Comparison of ENCODE assay signal across 12 cellular contexts in the genomic region with DNA sequence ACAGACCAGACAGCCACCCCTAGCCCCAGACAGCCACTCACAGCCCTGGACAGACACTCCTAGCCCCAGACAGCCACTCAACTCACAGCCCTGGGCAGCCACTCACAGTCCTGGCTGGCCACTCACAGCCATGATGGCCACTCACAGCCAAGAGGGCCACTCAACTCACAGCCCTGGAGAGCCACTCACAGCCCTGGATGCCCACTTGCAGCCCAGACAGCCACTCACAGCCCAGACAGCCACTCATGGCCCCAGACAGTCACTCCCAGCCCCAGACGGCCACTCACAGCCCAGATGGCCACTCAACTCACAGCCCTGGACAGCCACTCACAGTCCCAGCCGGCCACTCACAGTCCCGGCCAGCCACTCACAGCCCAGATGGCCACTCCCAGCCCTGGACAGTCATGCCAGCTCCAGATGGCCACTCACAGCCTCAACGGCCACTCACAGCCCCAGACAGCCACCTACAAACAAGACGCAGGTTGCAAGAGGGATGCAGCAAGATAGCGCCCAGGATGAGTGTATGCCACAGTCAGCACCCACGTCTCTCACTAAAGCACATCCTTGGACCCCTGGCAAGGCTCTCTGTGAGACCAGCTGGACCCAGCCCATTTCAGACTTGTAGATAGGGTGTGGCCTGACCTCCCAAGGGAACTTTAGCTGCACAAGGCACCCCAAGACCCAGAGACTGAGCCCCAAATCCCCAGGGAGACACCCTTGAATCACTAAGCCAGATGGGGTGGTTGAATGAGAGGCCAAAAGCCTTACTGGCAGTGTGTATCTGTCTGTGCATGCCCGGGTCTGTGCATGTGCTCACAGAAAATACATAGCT. TPM values are rescaled to one million over a fixed set of nuclear protein-coding genes. Genes with fewer than 3 reads are reported as not detected.
A peak's percentile ranks its signal among the peaks of the same experiment; 100 is the strongest.
DNase-seq lines count a peak whose midpoint lies in the region; ATAC-seq, FAIRE-seq and TF ChIP-seq lines count a peak whose summit lies in the region.
"Had no signal": no experiment of that assay in that cellular context is flagged by ENCODE, and none has a peak within 500 bp of the region (broad histone marks: within the 10 kb centered on the region; RNA-seq: fewer than 3 reads in every experiment).

No MANE protein-coding gene starts in this region.

- H3K36me3 ChIP-seq in osteoblast (ENCODE audit: insufficient read depth, low read length), result no peaks in the 10 kb centered on the region

- no peak overlapping the region for H3K4me3 ChIP-seq in osteoblast (ENCODE audit: insufficient read depth, low read length)
- H3K4me3 ChIP-seq: mucosa of descending colon had no signal

- no peak overlapping the region for H3K27ac Mint-ChIP-seq in stimulated activated memory B cell treated with anti-CD40 and anti-IgM and Interleukin-4, amounts not matched to agents 10 μg/mL and 1 μg/mL and 100 μg/mL, for 72 hours
- H3K27ac Mint-ChIP-seq: stimulated activated naive CD8-positive, alpha-beta T cell treated with anti-CD3 and anti-CD28 coated beads, Interleukin-15, Interleukin-2, amounts not matched to agents 100 ng/mL and 50 ng/mL, for 24 hours had no signal

- H3K27ac ChIP-seq in cingulate gyrus (ENCODE audit: low read depth, low read length), result peak overlapping the region; percentile 7
- H3K27ac ChIP-seq in osteoblast (ENCODE audit: low read depth, low read length), result no peak overlapping the region

- no peaks in the 10 kb centered on the region for H3K4me1 ChIP-seq in osteoblast (ENCODE audit: insufficient read depth, low read length)

- H3K4me1 Mint-ChIP-seq in stimulated activated memory B cell treated with anti-CD40 and anti-IgM and Interleukin-4, amounts not matched to agents 10 μg/mL and 1 μg/mL and 100 μg/mL, for 72 hours, result no peaks in the 10 kb centered on the region

- H3K9me3 Mint-ChIP-seq in stimulated activated memory B cell treated with anti-CD40 and anti-IgM and Interleukin-4, amounts not matched to agents 10 μg/mL and 1 μg/mL and 100 μg/mL, for 72 hours, result no peaks in the 10 kb centered on the region
- H3K9me3 Mint-ChIP-seq: stimulated activated naive CD8-positive, alpha-beta T cell treated with anti-CD3 and anti-CD28 coated beads, Interleukin-15, Interleukin-2, amounts not matched to agents 100 ng/mL and 50 ng/mL, for 24 hours had no signal

- no peaks in the 10 kb centered on the region for H3K9me3 ChIP-seq in osteoblast (ENCODE audit: low read depth, low read length)
- H3K9me3 ChIP-seq: mucosa of descending colon had no signal

- peak; percentile 74 for FAIRE-seq in HTR-8/SVneo (lab: Jason Lieb, UNC)
- FAIRE-seq in GM19239 (lab: Jason Lieb, UNC), result no peak

- no peak overlapping the region for H3K4me2 ChIP-seq in osteoblast (ENCODE audit: insufficient read depth, low read length)

- H3K27me3 ChIP-seq in osteoblast (ENCODE audit: insufficient read depth, low read length), result no peaks in the 10 kb centered on the region

- TF ChIP-seq CTCF in osteoblast (IDR thresholded peaks at IDR 0.05; ENCODE audit: extremely low read depth, low read depth, low read length), result no peak

- peaks cover 59% of the 10 kb centered on the region for H3K27me3 Mint-ChIP-seq in stimulated activated memory B cell treated with anti-CD40 and anti-IgM and Interleukin-4, amounts not matched to agents 10 μg/mL and 1 μg/mL and 100 μg/mL, for 72 hours

- H3K4me3 Mint-ChIP-seq in stimulated activated memory B cell treated with anti-CD40 and anti-IgM and Interleukin-4, amounts not matched to agents 10 μg/mL and 1 μg/mL and 100 μg/mL, for 72 hours, result no peak overlapping the region
- H3K4me3 Mint-ChIP-seq: stimulated activated naive CD8-positive, alpha-beta T cell treated with anti-CD3 and anti-CD28 coated beads, Interleukin-15, Interleukin-2, amounts not matched to agents 100 ng/mL and 50 ng/mL, for 24 hours had no signal

- H2AFZ ChIP-seq in osteoblast (ENCODE audit: low read length), result no peak overlapping the region

- no peaks in the 10 kb centered on the region for H3K36me3 Mint-ChIP-seq in stimulated activated memory B cell treated with anti-CD40 and anti-IgM and Interleukin-4, amounts not matched to agents 10 μg/mL and 1 μg/mL and 100 μg/mL, for 72 hours

- no peak for ATAC-seq in HG02763 (IDR thresholded peaks at IDR 0.05; ENCODE audit: unreplicated experiment)
- ATAC-seq in stimulated activated memory B cell treated with anti-CD40 and anti-IgM and Interleukin-4, amounts not matched to agents 10 μg/mL and 1 μg/mL and 100 μg/mL, for 72 hours, result no peak
- ATAC-seq: mucosa of descending colon had no signal

- H4K20me1 ChIP-seq in osteoblast (ENCODE audit: insufficient read depth, low read length), result no peaks in the 10 kb centered on the region

- DNase-seq in DMS53 treated with DMSO at 0.1 percent for 48 hours (lab: John Stamatoyannopoulos, UW; ENCODE audit: unreplicated experiment), result peak; percentile 64
- DNase-seq in HTR-8/SVneo (ENCODE audit: insufficient read length, low spot score), result no peak
- peak; percentile 43 for DNase-seq in osteoblast (ENCODE audit: insufficient read length, low spot score, missing footprints)
- DNase-seq in NCI-H82 (lab: John Stamatoyannopoulos, UW), result no peak
- DNase-seq in GM19239 (ENCODE audit: insufficient read length, low spot score), result no peak
- DNase-seq: mucosa of descending colon; stimulated activated CD4-positive, alpha-beta T cell treated with anti-CD3 and anti-CD28 coated beads, Interleukin-12 subunit alpha, Interleukin-12 subunit beta, amount 100 ng/mL, for 4 hours had no signal

- no peaks in the 10 kb centered on the region for H3K79me2 ChIP-seq in osteoblast (ENCODE audit: insufficient read depth, low read length)

RNA-seq across cellular contexts. Expression of a gene that starts 22.5 kb away (rescaled TPM):
- not detected in 2 replicates for total RNA-seq in osteoblast
- total RNA-seq: glomerular endothelial cell had no signal

Comparison
In these comparisons a context has a peak if more than half of its experiments do, and no peak if none do; other contexts are left out.
1. DNase-seq: peak in DMS53 treated with DMSO at 0.1 percent for 48 hours (single experiment) and osteoblast (single experiment); none in HTR-8/SVneo (single experiment), NCI-H82 (single experiment) and GM19239 (single experiment).